9 cellular contexts compared by ENCODE assay signal in genomic region chr7:151114151-151115090, GRCh38. TPM values are rescaled to one million over a fixed set of nuclear protein-coding genes. Genes with fewer than 3 reads are reported as not detected.
A peak's percentile ranks its signal among the peaks of the same experiment; 100 is the strongest.
DNase-seq lines count a peak whose midpoint lies in the region; ATAC-seq, FAIRE-seq and TF ChIP-seq lines count a peak whose summit lies in the region.
"Had no signal": no experiment of that assay in that cellular context is flagged by ENCODE, and none has a peak within 500 bp of the region (broad histone marks: within the 10 kb centered on the region; RNA-seq: fewer than 3 reads in every experiment).

No MANE protein-coding gene starts in this region.

- H3K36me3 Mint-ChIP-seq in activated T-cell treated with anti-CD3 and anti-CD28 coated beads, Interleukin-2, amount 50 U/mL, for 72 hours (ENCODE audit: insufficient read depth in 2 of 2): peaks cover 0 to 1% of the 10 kb centered on the region in 2 donors
- H3K36me3 Mint-ChIP-seq in astrocyte (ENCODE audit: low read depth, unreplicated experiment): peaks cover 11% of the 10 kb centered on the region

- H3K36me3 ChIP-seq in astrocyte (ENCODE audit: insufficient read depth, low read length) (no peaks in the 10 kb centered on the region), keratinocyte (ENCODE audit: control insufficient read depth in 2 of 2, extremely low read depth in 1 of 2, insufficient read depth in 2 of 2, low read length in 2 of 2) (peaks cover 12 to 22% of the 10 kb centered on the region in 2 experiments), upper lobe of left lung (peaks cover 4 to 32% (median 21%) of the 10 kb centered on the region in 4 donors)

- peaks cover 73% of the 10 kb centered on the region for H3K79me2 ChIP-seq in astrocyte (ENCODE audit: insufficient read depth, low read length)
- peaks cover 68% of the 10 kb centered on the region for H3K79me2 ChIP-seq in keratinocyte (ENCODE audit: control insufficient read depth, insufficient read depth, low read length)

- no peaks in the 10 kb centered on the region for H3K9me3 Mint-ChIP-seq in activated T-cell treated with anti-CD3 and anti-CD28 coated beads, Interleukin-2, amount 50 U/mL, for 72 hours
- H3K9me3 Mint-ChIP-seq in astrocyte (ENCODE audit: unreplicated experiment): no peaks in the 10 kb centered on the region

- 59 to 81% methylated on average over 12 to 51 of the region's 101 CpGs for WGBS in upper lobe of left lung, 2 donors

- H2AFZ ChIP-seq in astrocyte (ENCODE audit: low read depth, low read length) (peak overlapping the region; percentile 24), keratinocyte (ENCODE audit: control insufficient read depth, low read length) (no peak overlapping the region)

- H4K20me1 ChIP-seq in astrocyte (ENCODE audit: insufficient read depth, low read length): peaks cover 84% of the 10 kb centered on the region
- peaks cover 6% of the 10 kb centered on the region for H4K20me1 ChIP-seq in keratinocyte (ENCODE audit: control insufficient read depth, extremely low read depth, insufficient read depth, low read length)

- TF ChIP-seq EP300 in upper lobe of left lung (IDR thresholded peaks at IDR 0.05): no peak

- dilution Hi-C loops in keratinocyte (cut with MboI; ENCODE audit: extremely low pct_ligation_motif_present, low sequenced_read_pairs): no loop called here

- H3K4me3 Mint-ChIP-seq in activated T-cell treated with anti-CD3 and anti-CD28 coated beads, Interleukin-2, amount 50 U/mL, for 72 hours: peak overlapping the region in 1 of 2 donors; percentile 32
- peak overlapping the region; percentile 84 for H3K4me3 Mint-ChIP-seq in astrocyte (ENCODE audit: unreplicated experiment)

- ATAC-seq in activated T-cell treated with anti-CD3 and anti-CD28 coated beads, Interleukin-2, amount 50 U/mL, for 72 hours (replicated peaks in 1 of 2): peak; percentile 25 to 41
- ATAC-seq in upper lobe of left lung (ENCODE audit: low FRiP score in 2 of 2): no peak
- ATAC-seq in HG03095 (IDR thresholded peaks at IDR 0.05; ENCODE audit: unreplicated experiment): no peak

- peaks cover 14% of the 10 kb centered on the region for H3K27me3 Mint-ChIP-seq in activated T-cell treated with anti-CD3 and anti-CD28 coated beads, Interleukin-2, amount 50 U/mL, for 72 hours (ENCODE audit: low read depth)
- H3K27me3 Mint-ChIP-seq in astrocyte (ENCODE audit: low read depth, unreplicated experiment): no peaks in the 10 kb centered on the region

- no peak overlapping the region for H3K27ac Mint-ChIP-seq in activated T-cell treated with anti-CD3 and anti-CD28 coated beads, Interleukin-2, amount 50 U/mL, for 72 hours
- peak overlapping the region; percentile 97 for H3K27ac Mint-ChIP-seq in astrocyte (ENCODE audit: unreplicated experiment)

- H3K4me1 ChIP-seq in astrocyte (ENCODE audit: insufficient read depth, low read length): peaks cover 30% of the 10 kb centered on the region
- H3K4me1 ChIP-seq in keratinocyte (ENCODE audit: control insufficient read depth, extremely low read depth, insufficient read depth, low read length): peaks cover 33% of the 10 kb centered on the region
- peaks cover 30 to 61% (median 36%) of the 10 kb centered on the region in 4 donors for H3K4me1 ChIP-seq in upper lobe of left lung

- H3K4me3 ChIP-seq in astrocyte (ENCODE audit: insufficient read depth, low read depth, low read length): peak overlapping the region; percentile 45
- peak overlapping the region; percentile 36 to 68 (median 61) for H3K4me3 ChIP-seq in keratinocyte (ENCODE audit: control insufficient read depth in 2 of 3, extremely low read depth in 1 of 3, insufficient read depth in 2 of 3, low read depth in 1 of 3, low read length in 3 of 3)
- peak overlapping the region in 3 of 4 donors; percentile 42 to 55 (median 54) for H3K4me3 ChIP-seq in upper lobe of left lung

- peak in 2 of 4 donors; percentile 16 to 59 for TF ChIP-seq POLR2A in upper lobe of left lung (IDR thresholded peaks at IDR 0.05)

- H3K9me3 ChIP-seq in astrocyte (ENCODE audit: insufficient read depth, low read depth, low read length) (no peaks in the 10 kb centered on the region), keratinocyte (ENCODE audit: control insufficient read depth, low read depth, low read length) (no peaks in the 10 kb centered on the region), upper lobe of left lung (no peaks in the 10 kb centered on the region)

- H3K4me2 ChIP-seq in astrocyte (ENCODE audit: low read length) (peak overlapping the region; percentile 79), keratinocyte (ENCODE audit: control insufficient read depth, extremely low read depth, insufficient read depth, low read depth, low read length) (peak overlapping the region; percentile 96)

- no peak for FAIRE-seq in astrocyte (lab: Jason Lieb, UNC)
- FAIRE-seq in keratinocyte (lab: Jason Lieb, UNC): no peak

- TF ChIP-seq CTCF in astrocyte (IDR thresholded peaks at IDR 0.05; ENCODE audit: insufficient read depth, low read depth, low read length): no peak
- no peak for TF ChIP-seq CTCF in keratinocyte (optimal IDR thresholded peaks at IDR 0.05 in 1 of 3, IDR thresholded peaks at IDR 0.05 in 1 of 3, conservative IDR thresholded peaks at IDR 0.05 in 1 of 3; ENCODE audit: extremely low read depth in 1 of 3, insufficient read depth in 2 of 3, low read length in 3 of 3)
- TF ChIP-seq CTCF in upper lobe of left lung (IDR thresholded peaks at IDR 0.05): no peak

- H3K9ac ChIP-seq in astrocyte (ENCODE audit: low read length) (peak overlapping the region; percentile 65), keratinocyte (ENCODE audit: control insufficient read depth, extremely low read depth, insufficient read depth, low read length) (peak overlapping the region; percentile 69)

- no peak for DNase-seq in activated T-cell treated with anti-CD3 and anti-CD28 coated beads, Interleukin-2, amount 50 U/mL, for 72 hours
- no peak for DNase-seq in activated T-cell treated with anti-CD3 and anti-CD28 coated beads, Interleukin-2, amount 50 U/mL, for 1 hour
- DNase-seq in astrocyte (ENCODE audit: low read depth) (no peak), keratinocyte (ENCODE audit: low read depth, low spot score) (no peak), upper lobe of left lung (peak; percentile 71 to 90), GF-D8 (lab: John Stamatoyannopoulos, UW) (no peak)
- DNase-seq in stimulated activated naive CD4-positive, alpha-beta T cell treated with Interleukin-2 at 50 U/mL for 16 hours (lab: John Stamatoyannopoulos, UW): no peak

- no peaks in the 10 kb centered on the region for H3K4me1 Mint-ChIP-seq in activated T-cell treated with anti-CD3 and anti-CD28 coated beads, Interleukin-2, amount 50 U/mL, for 72 hours (ENCODE audit: low read depth)
- H3K4me1 Mint-ChIP-seq in astrocyte (ENCODE audit: low read depth, unreplicated experiment): peaks cover 33% of the 10 kb centered on the region

- no peaks in the 10 kb centered on the region for H3K9me1 ChIP-seq in keratinocyte (ENCODE audit: control insufficient read depth, extremely low read depth, insufficient read depth, low read length)

- H3K27ac ChIP-seq in astrocyte (ENCODE audit: low read depth, low read length): peak overlapping the region; percentile 80
- peak overlapping the region; percentile 65 for H3K27ac ChIP-seq in keratinocyte (ENCODE audit: control insufficient read depth, insufficient read depth, low read length)
- peak overlapping the region; percentile 62 to 79 (median 69) for H3K27ac ChIP-seq in upper lobe of left lung

- H3K27me3 ChIP-seq in astrocyte (ENCODE audit: insufficient read depth, low read length) (no peaks in the 10 kb centered on the region), keratinocyte (ENCODE audit: control insufficient read depth, extremely low read depth, insufficient read depth, low read length) (no peaks in the 10 kb centered on the region), upper lobe of left lung (no peaks in the 10 kb centered on the region)

RNA-seq across cellular contexts. Expression of gene AGAP3, which starts 28.1 kb away (rescaled TPM):
- 10 to 100 TPM; 26.9 to 28.4 TPM for total RNA-seq in activated T-cell treated with anti-CD3 and anti-CD28 coated beads, Interleukin-2, amount 50 U/mL, for 72 hours
- 123 and 156 TPM in 2 replicates for total RNA-seq in astrocyte
- 64.3 to 96.7 TPM (median 83.2 TPM) in 3 replicates for polyA plus RNA-seq in keratinocyte
- polyA plus RNA-seq in keratinocyte (2011; ENCODE audit: low read depth): 29.0 TPM
- 63.3 and 125 TPM in 2 replicates for polyA plus RNA-seq in keratinocyte (2011; cell fraction: cytosol; rRNA removed)
- polyA plus RNA-seq in keratinocyte (2011; cell fraction: nucleus; rRNA removed): 199 and 238 TPM in 2 replicates
- polyA plus RNA-seq in keratinocyte (2012; ENCODE audit: low replicate concordance): 75.3 and 106 TPM in 2 replicates
- 88.1 to 181 TPM (median 91.1 TPM) in 3 replicates for polyA minus RNA-seq in keratinocyte
- polyA minus RNA-seq in keratinocyte (2011; cell fraction: cytosol; rRNA and poly(A)+ RNA removed): 125 TPM
- 99.9 and 122 TPM in 2 replicates for polyA minus RNA-seq in keratinocyte (2011; cell fraction: nucleus; rRNA and poly(A)+ RNA removed)
- total RNA-seq in upper lobe of left lung: 100 to 1,000 TPM; 122 to 350 (median 182) TPM

RNA-seq across cellular contexts. Expression of gene TMUB1, which starts 31.1 kb away (rescaled TPM):
- 10 to 100 TPM; 67.3 to 68.5 TPM for total RNA-seq in activated T-cell treated with anti-CD3 and anti-CD28 coated beads, Interleukin-2, amount 50 U/mL, for 72 hours
- 42.9 and 44.9 TPM in 2 replicates for total RNA-seq in astrocyte
- polyA plus RNA-seq in keratinocyte: 12.2 to 22.3 TPM (median 14.6 TPM) in 3 replicates
- polyA plus RNA-seq in keratinocyte (2011; ENCODE audit: low read depth): 1.4 TPM
- polyA plus RNA-seq in keratinocyte (2011; cell fraction: cytosol; rRNA removed): 15.8 and 29.4 TPM in 2 replicates
- polyA plus RNA-seq in keratinocyte (2011; cell fraction: nucleus; rRNA removed): 17.7 and 28.5 TPM in 2 replicates
- polyA plus RNA-seq in keratinocyte (2012; ENCODE audit: low replicate concordance): 19.0 and 37.5 TPM in 2 replicates
- 5.0 to 12.6 TPM (median 5.1 TPM) in 3 replicates for polyA minus RNA-seq in keratinocyte
- polyA minus RNA-seq in keratinocyte (2011; cell fraction: cytosol; rRNA and poly(A)+ RNA removed): 39.3 TPM
- polyA minus RNA-seq in keratinocyte (2011; cell fraction: nucleus; rRNA and poly(A)+ RNA removed): 3.8 and 5.9 TPM in 2 replicates
- total RNA-seq in upper lobe of left lung: 10 to 100 TPM; 35.3 to 72.9 (median 51.6) TPM

RNA-seq across cellular contexts. Expression of gene FASTK, which starts 33.8 kb away (rescaled TPM):
- 10 to 100 TPM; 55.4 to 59.8 TPM for total RNA-seq in activated T-cell treated with anti-CD3 and anti-CD28 coated beads, Interleukin-2, amount 50 U/mL, for 72 hours
- total RNA-seq in astrocyte: 56.1 and 61.6 TPM in 2 replicates
- polyA plus RNA-seq in keratinocyte: 27.2 to 39.3 TPM (median 31.4 TPM) in 3 replicates
- polyA plus RNA-seq in keratinocyte (2011; ENCODE audit: low read depth): 4.9 TPM
- polyA plus RNA-seq in keratinocyte (2011; cell fraction: cytosol; rRNA removed): 24.1 and 41.9 TPM in 2 replicates
- 79.8 and 106 TPM in 2 replicates for polyA plus RNA-seq in keratinocyte (2011; cell fraction: nucleus; rRNA removed)
- 38.7 and 40.3 TPM in 2 replicates for polyA plus RNA-seq in keratinocyte (2012; ENCODE audit: low replicate concordance)
- 24.6 to 70.6 TPM (median 30.1 TPM) in 3 replicates for polyA minus RNA-seq in keratinocyte
- 36.4 TPM for polyA minus RNA-seq in keratinocyte (2011; cell fraction: cytosol; rRNA and poly(A)+ RNA removed)
- 25.5 and 28.4 TPM in 2 replicates for polyA minus RNA-seq in keratinocyte (2011; cell fraction: nucleus; rRNA and poly(A)+ RNA removed)
- 100 to 1,000 TPM in 1 of 6 donors, 10 to 100 TPM in 5; 54.3 to 136 (median 78.0) TPM for total RNA-seq in upper lobe of left lung

RNA-seq across cellular contexts. Expression of gene GBX1, which starts 53.1 kb away (rescaled TPM):
- not detected for total RNA-seq in activated T-cell treated with anti-CD3 and anti-CD28 coated beads, Interleukin-2, amount 50 U/mL, for 72 hours
- total RNA-seq in astrocyte: not detected in 2 replicates
- not detected in 3 replicates for polyA plus RNA-seq in keratinocyte
- polyA plus RNA-seq in keratinocyte (2011; ENCODE audit: low read depth): not detected
- not detected in 2 replicates for polyA plus RNA-seq in keratinocyte (2011; cell fraction: cytosol; rRNA removed)
- not detected in 2 replicates for polyA plus RNA-seq in keratinocyte (2011; cell fraction: nucleus; rRNA removed)
- not detected in 2 replicates for polyA plus RNA-seq in keratinocyte (2012; ENCODE audit: low replicate concordance)
- not detected in 3 replicates for polyA minus RNA-seq in keratinocyte
- not detected for polyA minus RNA-seq in keratinocyte (2011; cell fraction: cytosol; rRNA and poly(A)+ RNA removed)
- polyA minus RNA-seq in keratinocyte (2011; cell fraction: nucleus; rRNA and poly(A)+ RNA removed): not detected in 2 replicates
- total RNA-seq in upper lobe of left lung: not detected
- total RNA-seq: T-helper 1 cell treated with Interleukin-12 subunit alpha and Interleukin-12 subunit beta and Interleukin-4 antibody, amounts not matched to agents 30 ng/mL and 1 ng/mL, for 36 hours had no signal

RNA-seq across cellular contexts. Expression of gene SLC4A2, which starts 55.0 kb away (rescaled TPM):
- total RNA-seq in activated T-cell treated with anti-CD3 and anti-CD28 coated beads, Interleukin-2, amount 50 U/mL, for 72 hours: 10 to 100 TPM; 73.7 to 75.6 TPM
- total RNA-seq in astrocyte: 302 and 351 TPM in 2 replicates
- polyA plus RNA-seq in keratinocyte: 33.8 to 49.5 TPM (median 45.7 TPM) in 3 replicates
- 6.7 TPM for polyA plus RNA-seq in keratinocyte (2011; ENCODE audit: low read depth)
- polyA plus RNA-seq in keratinocyte (2011; cell fraction: cytosol; rRNA removed): 15.6 and 34.0 TPM in 2 replicates
- polyA plus RNA-seq in keratinocyte (2011; cell fraction: nucleus; rRNA removed): 105 and 130 TPM in 2 replicates
- polyA plus RNA-seq in keratinocyte (2012; ENCODE audit: low replicate concordance): 37.6 and 80.4 TPM in 2 replicates
- 32.3 to 150 TPM (median 64.9 TPM) in 3 replicates for polyA minus RNA-seq in keratinocyte
- polyA minus RNA-seq in keratinocyte (2011; cell fraction: cytosol; rRNA and poly(A)+ RNA removed): 40.5 TPM
- polyA minus RNA-seq in keratinocyte (2011; cell fraction: nucleus; rRNA and poly(A)+ RNA removed): 56.5 and 72.0 TPM in 2 replicates
- 100 to 1,000 TPM in 5 of 6 donors, 10 to 100 TPM in 1; 88.4 to 312 (median 188) TPM for total RNA-seq in upper lobe of left lung

Comparison
In these comparisons a context has a peak if more than half of its experiments do, and no peak if none do; other contexts are left out.
1. ATAC-seq: peak in activated T-cell treated with anti-CD3 and anti-CD28 coated beads, Interleukin-2, amount 50 U/mL, for 72 hours (2 of 2); none in upper lobe of left lung (0 of 2) and HG03095 (single experiment).
2. DNase-seq: peak in upper lobe of left lung (2 of 2); none in activated T-cell treated with anti-CD3 and anti-CD28 coated beads, Interleukin-2, amount 50 U/mL, for 72 hours (0 of 2), activated T-cell treated with anti-CD3 and anti-CD28 coated beads, Interleukin-2, amount 50 U/mL, for 1 hour (single experiment), astrocyte (single experiment), keratinocyte (single experiment), GF-D8 (single experiment) and stimulated activated naive CD4-positive, alpha-beta T cell treated with Interleukin-2 at 50 U/mL for 16 hours (single experiment).
3. Peak in every context shown above with its lines, with median percentiles within 50 percentile points of each other: H3K27ac ChIP-seq and H3K4me3 ChIP-seq.